ENCODE assay signal across 9 cellular contexts in the genomic region with DNA sequence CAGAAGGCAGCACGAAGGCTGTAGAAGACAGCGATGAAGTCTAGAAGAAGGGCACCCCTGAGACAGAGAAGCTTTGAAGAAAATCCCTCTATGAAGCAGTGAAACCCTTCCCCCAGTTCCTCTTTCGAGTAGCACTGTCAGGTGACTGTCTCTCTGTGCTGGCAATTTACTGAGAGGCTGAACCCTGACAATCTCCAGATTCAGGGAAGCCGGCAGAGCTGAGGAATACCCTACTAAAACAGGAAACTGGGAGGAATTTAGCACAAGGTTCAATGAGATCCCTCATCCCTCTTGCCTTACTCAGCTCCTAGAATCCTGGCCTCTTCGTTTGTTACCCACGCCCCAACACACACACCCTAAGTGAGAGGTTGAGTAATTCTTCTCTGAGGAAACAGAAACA.
DNase-seq lines count a peak whose midpoint lies in the region; ATAC-seq lines count a peak whose summit lies in the region.
"Had no signal": no experiment of that assay in that cellular context is flagged by ENCODE, and none has a peak within 500 bp of the region (broad histone marks: within the 10 kb centered on the region; RNA-seq: fewer than 3 reads in every experiment).

No MANE protein-coding gene starts in this region.

- H3K9me3 Mint-ChIP-seq in naive thymus-derived CD8-positive, alpha-beta T cell, result peaks cover 0 to 9% (median 0%) of the 10 kb centered on the region in 9 donors

- in situ Hi-C loops in KBM-7 (cut with MboI; ENCODE audit: low pct_unique_long_range_greater_than_20kb, low sequenced_read_pairs), result no loop called here

- no peaks in the 10 kb centered on the region for H3K36me3 Mint-ChIP-seq in naive thymus-derived CD8-positive, alpha-beta T cell

- peaks cover 0 to 9% (median 5%) of the 10 kb centered on the region in 5 donors for H3K27me3 Mint-ChIP-seq in naive thymus-derived CD8-positive, alpha-beta T cell

- no peak overlapping the region for H3K4me3 Mint-ChIP-seq in naive thymus-derived CD8-positive, alpha-beta T cell

- no peak overlapping the region for H3K27ac Mint-ChIP-seq in naive thymus-derived CD8-positive, alpha-beta T cell

- no peaks in the 10 kb centered on the region for H3K4me1 Mint-ChIP-seq in naive thymus-derived CD8-positive, alpha-beta T cell

- POLR2A ChIA-PET in naive thymus-derived CD8-positive, alpha-beta T cell (lab: Charles Lee), result no interaction called here

- ATAC-seq in GM21576 (IDR thresholded peaks at IDR 0.05; ENCODE audit: unreplicated experiment), result peak; percentile 96
- no peak for ATAC-seq in activated CD4-positive, CD25-positive, alpha-beta regulatory T cell treated with anti-CD3 and anti-CD28 coated beads, Interleukin-2, amount 50 U/mL, for 24 hours
- no peak for ATAC-seq in naive thymus-derived CD8-positive, alpha-beta T cell
- ATAC-seq: mucosa of descending colon had no signal

- peak; percentile 2 for DNase-seq in EH (ENCODE audit: low read depth)
- peak; percentile 9 for DNase-seq in KBM-7
- peak; percentile 7 for DNase-seq in glomerular visceral epithelial cell (ENCODE audit: extremely low spot score)
- DNase-seq in naive thymus-derived CD8-positive, alpha-beta T cell, result no peak
- no peak for DNase-seq in cerebellum (ENCODE audit: low spot score)
- DNase-seq in NCI-H2107 treated with DMSO at 0.1 percent for 48 hours (lab: John Stamatoyannopoulos, UW; ENCODE audit: unreplicated experiment), result no peak

Comparison
In these comparisons a context has a peak if more than half of its experiments do, and no peak if none do; other contexts are left out.
1. DNase-seq: peak in EH (single experiment), KBM-7 (single experiment) and glomerular visceral epithelial cell (single experiment); none in naive thymus-derived CD8-positive, alpha-beta T cell (0 of 10), cerebellum (single experiment) and NCI-H2107 treated with DMSO at 0.1 percent for 48 hours (single experiment).